1 cellular context compared by ENCODE assay signal in the genomic region with DNA sequence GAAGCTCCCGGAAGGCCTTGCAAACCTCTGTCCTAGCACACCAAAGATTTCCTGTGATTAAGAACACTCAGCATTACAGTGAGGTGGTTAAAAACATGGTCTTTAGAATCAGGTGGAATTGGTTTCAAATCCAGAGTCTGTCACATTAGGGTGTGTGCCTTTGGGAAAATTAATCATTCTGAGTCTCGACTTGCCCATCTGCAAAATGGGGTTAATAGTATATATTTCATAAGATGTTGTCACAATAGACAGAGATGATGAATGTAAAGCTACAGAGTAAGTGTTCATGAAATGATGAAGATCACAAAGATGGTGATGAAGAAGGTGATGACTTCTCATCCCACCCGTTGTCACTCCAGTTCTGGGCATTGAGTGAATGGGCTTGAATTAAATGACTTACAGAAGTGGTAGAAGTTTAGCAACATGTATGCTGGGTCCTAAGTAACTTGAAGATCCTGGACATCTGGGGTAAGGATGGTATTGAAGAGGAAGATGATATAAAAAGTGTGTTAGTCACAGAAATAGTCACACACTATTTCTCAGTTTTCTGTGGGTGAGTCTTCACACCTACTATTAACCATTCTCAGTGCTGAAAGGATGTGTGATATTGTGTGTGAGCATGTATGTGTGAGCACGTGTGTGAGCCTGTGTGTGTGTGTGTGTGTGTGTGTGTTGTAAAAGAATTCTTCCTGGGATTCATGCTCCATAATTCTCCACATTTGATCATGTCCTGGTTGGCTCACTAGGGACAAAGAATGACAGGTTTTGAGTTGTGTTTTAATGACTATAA.
A peak's percentile ranks its signal among the peaks of the same experiment; 100 is the strongest.
TF ChIP-seq lines count a peak whose summit lies in the region.

No MANE protein-coding gene starts in this region.

TF ChIP-seq in HepG2, 621 proteins besides CTCF, POLR2A, EP300 and RAD21:
- TF ChIP-seq CHD4 (IDR thresholded peaks at IDR 0.05; ENCODE audit: borderline replicate concordance, low read length) (0 out of 2 replicates have a peak, but pooled peaks have one; percentile 41), ZNF878 (CRISPR knock-in tag; IDR thresholded peaks at IDR 0.05) (no peak), ZNF629 (CRISPR knock-in tag; conservative IDR thresholded peaks at IDR 0.05) (peak; percentile 92), HMG20A (CRISPR knock-in tag; IDR thresholded peaks at IDR 0.05; ENCODE audit: borderline replicate concordance) (no peak)
- TF ChIP-seq, protein P1, sequence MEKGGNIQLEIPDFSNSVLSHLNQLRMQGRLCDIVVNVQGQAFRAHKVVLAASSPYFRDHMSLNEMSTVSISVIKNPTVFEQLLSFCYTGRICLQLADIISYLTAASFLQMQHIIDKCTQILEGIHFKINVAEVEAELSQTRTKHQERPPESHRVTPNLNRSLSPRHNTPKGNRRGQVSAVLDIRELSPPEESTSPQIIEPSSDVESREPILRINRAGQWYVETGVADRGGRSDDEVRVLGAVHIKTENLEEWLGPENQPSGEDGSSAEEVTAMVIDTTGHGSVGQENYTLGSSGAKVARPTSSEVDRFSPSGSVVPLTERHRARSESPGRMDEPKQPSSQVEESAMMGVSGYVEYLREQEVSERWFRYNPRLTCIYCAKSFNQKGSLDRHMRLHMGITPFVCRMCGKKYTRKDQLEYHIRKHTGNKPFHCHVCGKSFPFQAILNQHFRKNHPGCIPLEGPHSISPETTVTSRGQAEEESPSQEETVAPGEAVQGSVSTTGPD (CRISPR knock-in tag; IDR thresholded peaks at IDR 0.05): no peak
